ENCODE assay signal across 2 cellular contexts in genomic region chr14:51547701-51548100, GRCh38.
TF ChIP-seq lines count a peak whose summit lies in the region.

No MANE protein-coding gene starts in this region.

TF ChIP-seq in liver, 16 proteins besides CTCF, POLR2A, EP300 and RAD21:
- TF ChIP-seq NR2F2 (IDR thresholded peaks at IDR 0.05) (no peak), GABPA (IDR thresholded peaks at IDR 0.05 in 1 of 2, conservative IDR thresholded peaks at IDR 0.05 in 1 of 2) (no peak), EGR1 (IDR thresholded peaks at IDR 0.05; ENCODE audit: low read depth in 2 of 2) (no peak), FOXA2 (IDR thresholded peaks at IDR 0.05) (no peak), RXRA (IDR thresholded peaks at IDR 0.05) (no peak), YY1 (IDR thresholded peaks at IDR 0.05) (no peak), SP1 (IDR thresholded peaks at IDR 0.05) (no peak)
- TF ChIP-seq, protein P1, sequence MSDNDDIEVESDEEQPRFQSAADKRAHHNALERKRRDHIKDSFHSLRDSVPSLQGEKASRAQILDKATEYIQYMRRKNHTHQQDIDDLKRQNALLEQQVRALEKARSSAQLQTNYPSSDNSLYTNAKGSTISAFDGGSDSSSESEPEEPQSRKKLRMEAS (IDR thresholded peaks at IDR 0.05): no peak
- TF ChIP-seq, protein P2, sequence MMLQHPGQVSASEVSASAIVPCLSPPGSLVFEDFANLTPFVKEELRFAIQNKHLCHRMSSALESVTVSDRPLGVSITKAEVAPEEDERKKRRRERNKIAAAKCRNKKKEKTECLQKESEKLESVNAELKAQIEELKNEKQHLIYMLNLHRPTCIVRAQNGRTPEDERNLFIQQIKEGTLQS (IDR thresholded peaks at IDR 0.05): no peak
- TF ChIP-seq, protein P3, sequence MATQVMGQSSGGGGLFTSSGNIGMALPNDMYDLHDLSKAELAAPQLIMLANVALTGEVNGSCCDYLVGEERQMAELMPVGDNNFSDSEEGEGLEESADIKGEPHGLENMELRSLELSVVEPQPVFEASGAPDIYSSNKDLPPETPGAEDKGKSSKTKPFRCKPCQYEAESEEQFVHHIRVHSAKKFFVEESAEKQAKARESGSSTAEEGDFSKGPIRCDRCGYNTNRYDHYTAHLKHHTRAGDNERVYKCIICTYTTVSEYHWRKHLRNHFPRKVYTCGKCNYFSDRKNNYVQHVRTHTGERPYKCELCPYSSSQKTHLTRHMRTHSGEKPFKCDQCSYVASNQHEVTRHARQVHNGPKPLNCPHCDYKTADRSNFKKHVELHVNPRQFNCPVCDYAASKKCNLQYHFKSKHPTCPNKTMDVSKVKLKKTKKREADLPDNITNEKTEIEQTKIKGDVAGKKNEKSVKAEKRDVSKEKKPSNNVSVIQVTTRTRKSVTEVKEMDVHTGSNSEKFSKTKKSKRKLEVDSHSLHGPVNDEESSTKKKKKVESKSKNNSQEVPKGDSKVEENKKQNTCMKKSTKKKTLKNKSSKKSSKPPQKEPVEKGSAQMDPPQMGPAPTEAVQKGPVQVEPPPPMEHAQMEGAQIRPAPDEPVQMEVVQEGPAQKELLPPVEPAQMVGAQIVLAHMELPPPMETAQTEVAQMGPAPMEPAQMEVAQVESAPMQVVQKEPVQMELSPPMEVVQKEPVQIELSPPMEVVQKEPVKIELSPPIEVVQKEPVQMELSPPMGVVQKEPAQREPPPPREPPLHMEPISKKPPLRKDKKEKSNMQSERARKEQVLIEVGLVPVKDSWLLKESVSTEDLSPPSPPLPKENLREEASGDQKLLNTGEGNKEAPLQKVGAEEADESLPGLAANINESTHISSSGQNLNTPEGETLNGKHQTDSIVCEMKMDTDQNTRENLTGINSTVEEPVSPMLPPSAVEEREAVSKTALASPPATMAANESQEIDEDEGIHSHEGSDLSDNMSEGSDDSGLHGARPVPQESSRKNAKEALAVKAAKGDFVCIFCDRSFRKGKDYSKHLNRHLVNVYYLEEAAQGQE (IDR thresholded peaks at IDR 0.05): no peak

TF ChIP-seq in HepG2, 621 proteins besides CTCF, POLR2A, EP300 and RAD21:
- no peak for TF ChIP-seq XBP1 (CRISPR knock-in tag; IDR thresholded peaks at IDR 0.05)
- no peak for TF ChIP-seq ZSCAN29 (CRISPR knock-in tag; conservative IDR thresholded peaks at IDR 0.05)
- no peak for TF ChIP-seq PLRG1 (conservative IDR thresholded peaks at IDR 0.05)
- TF ChIP-seq NFATC3 (CRISPR knock-in tag; IDR thresholded peaks at IDR 0.05): no peak
- TF ChIP-seq, protein P4, sequence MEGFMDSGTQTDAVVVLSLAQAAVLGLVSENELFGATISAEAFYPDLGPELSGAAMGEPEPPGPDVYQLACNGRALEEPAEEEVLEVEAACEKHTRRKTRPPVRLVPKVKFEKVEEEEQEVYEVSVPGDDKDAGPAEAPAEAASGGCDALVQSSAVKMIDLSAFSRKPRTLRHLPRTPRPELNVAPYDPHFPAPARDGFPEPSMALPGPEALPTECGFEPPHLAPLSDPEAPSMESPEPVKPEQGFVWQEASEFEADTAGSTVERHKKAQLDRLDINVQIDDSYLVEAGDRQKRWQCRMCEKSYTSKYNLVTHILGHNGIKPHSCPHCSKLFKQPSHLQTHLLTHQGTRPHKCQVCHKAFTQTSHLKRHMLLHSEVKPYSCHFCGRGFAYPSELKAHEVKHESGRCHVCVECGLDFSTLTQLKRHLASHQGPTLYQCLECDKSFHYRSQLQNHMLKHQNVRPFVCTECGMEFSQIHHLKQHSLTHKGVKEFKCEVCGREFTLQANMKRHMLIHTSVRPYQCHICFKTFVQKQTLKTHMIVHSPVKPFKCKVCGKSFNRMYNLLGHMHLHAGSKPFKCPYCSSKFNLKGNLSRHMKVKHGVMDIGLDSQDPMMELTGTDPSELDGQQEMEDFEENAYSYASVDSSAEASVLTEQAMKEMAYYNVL (CRISPR knock-in tag; IDR thresholded peaks at IDR 0.05; ENCODE audit: borderline replicate concordance): no peak
- no peak for TF ChIP-seq ARNT2 (CRISPR knock-in tag; IDR thresholded peaks at IDR 0.05; ENCODE audit: low read depth)
- no peak for TF ChIP-seq RORA (CRISPR knock-in tag; IDR thresholded peaks at IDR 0.05)
- TF ChIP-seq SP140L (CRISPR knock-in tag; IDR thresholded peaks at IDR 0.05; ENCODE audit: borderline replicate concordance): no peak
- no peak for TF ChIP-seq ZNF432 (CRISPR knock-in tag; IDR thresholded peaks at IDR 0.05; ENCODE audit: borderline replicate concordance)
- TF ChIP-seq ZNF460 (CRISPR knock-in tag; IDR thresholded peaks at IDR 0.05; ENCODE audit: borderline replicate concordance): no peak
- TF ChIP-seq PHF8 (CRISPR knock-in tag; IDR thresholded peaks at IDR 0.05): no peak
- no peak for TF ChIP-seq GATAD2A (CRISPR knock-in tag; IDR thresholded peaks at IDR 0.05)
TF ChIP-seq in HepG2: peak in this region for 0.
